Comparison of ENCODE assay signal across 24 cellular contexts in genomic region chr13:41934994-41935393, GRCh38.
"Had no signal": no experiment of that assay in that cellular context is flagged by ENCODE, and none has a peak within 500 bp of the region (broad histone marks: within the 10 kb centered on the region; RNA-seq: fewer than 3 reads in every experiment).

No MANE protein-coding gene starts in this region.

- H3K27ac ChIP-seq: KMS-11, RWPE1 had no signal

- H3K27ac Mint-ChIP-seq: IgD-negative memory B cell had no signal

- DNase-seq: Kasumi-1, MV-4-11, NCI-H1048, NCI-H1105, NCI-H1417, NCI-H146, NCI-H1694 treated with DMSO at 0.1 percent for 48 hours, NCI-H1930, NCI-H2081, NCI-H2107, NCI-H2227 treated with DMSO at 0.1 percent for 48 hours, NCI-H446, NCI-H510A, NCI-H524 treated with DMSO at 0.1 percent for 48 hours, NCI-H69, NCI-H774, SHP77, SK-N-SH, SW 1271 had no signal

- H3K27me3 Mint-ChIP-seq: IgD-negative memory B cell had no signal

- H3K9ac ChIP-seq: KMS-11, SK-N-SH had no signal

- H3K4me3 ChIP-seq: K562 had no signal

- H3K4me3 Mint-ChIP-seq: IgD-negative memory B cell had no signal

- H3K4me2 ChIP-seq: KMS-11, SK-N-SH had no signal

- FAIRE-seq: K562, RCC 7860 had no signal

- H3K9me2 ChIP-seq: SK-N-SH had no signal
